In genomic region chr15:78872155-78872971, GRCh38 we compare ENCODE assay signal across 8 cellular contexts. TPM values are rescaled to one million over a fixed set of nuclear protein-coding genes. Genes with fewer than 3 reads are reported as not detected.
A peak's percentile ranks its signal among the peaks of the same experiment; 100 is the strongest.
DNase-seq lines count a peak whose midpoint lies in the region; ATAC-seq, FAIRE-seq and TF ChIP-seq lines count a peak whose summit lies in the region.

A gene with protein sequence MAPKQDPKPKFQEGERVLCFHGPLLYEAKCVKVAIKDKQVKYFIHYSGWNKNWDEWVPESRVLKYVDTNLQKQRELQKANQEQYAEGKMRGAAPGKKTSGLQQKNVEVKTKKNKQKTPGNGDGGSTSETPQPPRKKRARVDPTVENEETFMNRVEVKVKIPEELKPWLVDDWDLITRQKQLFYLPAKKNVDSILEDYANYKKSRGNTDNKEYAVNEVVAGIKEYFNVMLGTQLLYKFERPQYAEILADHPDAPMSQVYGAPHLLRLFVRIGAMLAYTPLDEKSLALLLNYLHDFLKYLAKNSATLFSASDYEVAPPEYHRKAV (plus strand): TSS chr15:78872890. CDS start chr15:78873018, 128 bp downstream.

- H3K36me3 ChIP-seq in GM23338 (ENCODE audit: insufficient read depth), result no peaks in the 10 kb centered on the region
- H3K36me3 ChIP-seq in muscle layer of colon (ENCODE audit: insufficient read depth, low read length), result no peaks in the 10 kb centered on the region

- DNase-seq in DMS153 (lab: John Stamatoyannopoulos, UW) (peak; percentile 74), GM23338 (ENCODE audit: low spot score) (peak; percentile 96), Kasumi-1 (lab: John Stamatoyannopoulos, UW) (peak; percentile 86 to 87), RCC 7860 (ENCODE audit: low spot score) (peak; percentile 88)
- peak; percentile 96 to 97 for DNase-seq in activated T-cell treated with anti-CD3 and anti-CD28 coated beads, Interleukin-2, amount 50 U/mL, for 72 hours
- peak; percentile 95 for DNase-seq in stimulated activated CD8-positive, alpha-beta memory T cell treated with anti-CD3 and anti-CD28 coated beads, Interleukin-4, amount 100 ng/mL, for 48 hours

- H3K4me3 Mint-ChIP-seq in GM23338, result peak within 1 kb of the TSS; percentile 96
- H3K4me3 Mint-ChIP-seq in activated T-cell treated with anti-CD3 and anti-CD28 coated beads, Interleukin-2, amount 50 U/mL, for 72 hours, result peak within 1 kb of the TSS; percentile 89 to 91

- peak within 1 kb of the TSS; percentile 93 for H3K27ac ChIP-seq in GM23338 (ENCODE audit: low read depth)
- H3K27ac ChIP-seq in muscle layer of colon (ENCODE audit: low read depth, low read length), result peak within 1 kb of the TSS; percentile 94

- H3K4me2 ChIP-seq in GM23338, result peak within 1 kb of the TSS; percentile 82

- peaks cover 34% of the 10 kb centered on the region for H3K4me1 Mint-ChIP-seq in GM23338
- H3K4me1 Mint-ChIP-seq in activated T-cell treated with anti-CD3 and anti-CD28 coated beads, Interleukin-2, amount 50 U/mL, for 72 hours (ENCODE audit: low read depth), result peaks cover 45% of the 10 kb centered on the region

- peaks cover 29% of the 10 kb centered on the region for H4K20me1 ChIP-seq in GM23338 (replicated peaks; ENCODE audit: insufficient read depth)

- peak within 1 kb of the TSS; percentile 96 for H3K9ac ChIP-seq in muscle layer of colon (ENCODE audit: low read length)

- ATAC-seq in GM23338 (peak; percentile 92), esophagus mucosa (peak; percentile 97)
- peak; percentile 88 to 89 for ATAC-seq in activated T-cell treated with anti-CD3 and anti-CD28 coated beads, Interleukin-2, amount 50 U/mL, for 72 hours (replicated peaks in 1 of 2)

- no peaks in the 10 kb centered on the region for H3K9me3 Mint-ChIP-seq in GM23338
- no peaks in the 10 kb centered on the region for H3K9me3 Mint-ChIP-seq in activated T-cell treated with anti-CD3 and anti-CD28 coated beads, Interleukin-2, amount 50 U/mL, for 72 hours

- peak within 1 kb of the TSS; percentile 100 for H3K27ac Mint-ChIP-seq in GM23338
- peak within 1 kb of the TSS; percentile 96 for H3K27ac Mint-ChIP-seq in activated T-cell treated with anti-CD3 and anti-CD28 coated beads, Interleukin-2, amount 50 U/mL, for 72 hours

- H3F3A ChIP-seq in GM23338 (replicated peaks; ENCODE audit: low read depth), result peaks cover 3% of the 10 kb centered on the region; the same call in 1 of the 2 replicates

- H2AFZ ChIP-seq in GM23338, result 0 out of 2 replicates have a peak within 1 kb of the TSS, but pooled peaks have one; percentile 0

- H3K4me3 ChIP-seq in GM23338 (peak within 1 kb of the TSS; percentile 68), muscle layer of colon (ENCODE audit: low read depth in 1 of 2, low read length in 2 of 2) (peak within 1 kb of the TSS; percentile 66 to 91)

- peaks cover 44% of the 10 kb centered on the region for H3K79me2 ChIP-seq in GM23338 (replicated peaks; ENCODE audit: insufficient read depth)

- no peaks in the 10 kb centered on the region for H3K27me3 ChIP-seq in GM23338 (ENCODE audit: insufficient read depth)
- H3K27me3 ChIP-seq in muscle layer of colon (ENCODE audit: control insufficient read depth in 1 of 2, insufficient read depth in 2 of 2, low read length in 2 of 2), result no peaks in the 10 kb centered on the region

- no peak for FAIRE-seq in RCC 7860 (lab: Jason Lieb, UNC)

- H3K4me1 ChIP-seq in GM23338 (ENCODE audit: insufficient read depth), result peaks cover 30% of the 10 kb centered on the region
- H3K4me1 ChIP-seq in muscle layer of colon (ENCODE audit: insufficient read depth, low read length), result peaks cover 26% of the 10 kb centered on the region

- TF ChIP-seq CTCF in GM23338 (conservative IDR thresholded peaks at IDR 0.05; ENCODE audit: low read depth in 2 of 2), result no peak

- H3K9me3 ChIP-seq in muscle layer of colon (ENCODE audit: low read length), result no peaks in the 10 kb centered on the region

- no peaks in the 10 kb centered on the region for H3K9me2 ChIP-seq in GM23338 (ENCODE audit: insufficient read depth)

- peaks cover 22% of the 10 kb centered on the region for H3K27me3 Mint-ChIP-seq in GM23338 (ENCODE audit: insufficient read depth, low read depth, poor library complexity)
- H3K27me3 Mint-ChIP-seq in activated T-cell treated with anti-CD3 and anti-CD28 coated beads, Interleukin-2, amount 50 U/mL, for 72 hours (ENCODE audit: low read depth), result no peaks in the 10 kb centered on the region

- H3K36me3 Mint-ChIP-seq in GM23338 (ENCODE audit: low read depth), result peaks cover 17% of the 10 kb centered on the region
- peaks cover 13 to 16% of the 10 kb centered on the region in 2 donors for H3K36me3 Mint-ChIP-seq in activated T-cell treated with anti-CD3 and anti-CD28 coated beads, Interleukin-2, amount 50 U/mL, for 72 hours (ENCODE audit: insufficient read depth in 2 of 2)

TF ChIP-seq in GM23338, 12 proteins besides CTCF, POLR2A, EP300 and RAD21 (continues in another document):
- TF ChIP-seq, protein P1, sequence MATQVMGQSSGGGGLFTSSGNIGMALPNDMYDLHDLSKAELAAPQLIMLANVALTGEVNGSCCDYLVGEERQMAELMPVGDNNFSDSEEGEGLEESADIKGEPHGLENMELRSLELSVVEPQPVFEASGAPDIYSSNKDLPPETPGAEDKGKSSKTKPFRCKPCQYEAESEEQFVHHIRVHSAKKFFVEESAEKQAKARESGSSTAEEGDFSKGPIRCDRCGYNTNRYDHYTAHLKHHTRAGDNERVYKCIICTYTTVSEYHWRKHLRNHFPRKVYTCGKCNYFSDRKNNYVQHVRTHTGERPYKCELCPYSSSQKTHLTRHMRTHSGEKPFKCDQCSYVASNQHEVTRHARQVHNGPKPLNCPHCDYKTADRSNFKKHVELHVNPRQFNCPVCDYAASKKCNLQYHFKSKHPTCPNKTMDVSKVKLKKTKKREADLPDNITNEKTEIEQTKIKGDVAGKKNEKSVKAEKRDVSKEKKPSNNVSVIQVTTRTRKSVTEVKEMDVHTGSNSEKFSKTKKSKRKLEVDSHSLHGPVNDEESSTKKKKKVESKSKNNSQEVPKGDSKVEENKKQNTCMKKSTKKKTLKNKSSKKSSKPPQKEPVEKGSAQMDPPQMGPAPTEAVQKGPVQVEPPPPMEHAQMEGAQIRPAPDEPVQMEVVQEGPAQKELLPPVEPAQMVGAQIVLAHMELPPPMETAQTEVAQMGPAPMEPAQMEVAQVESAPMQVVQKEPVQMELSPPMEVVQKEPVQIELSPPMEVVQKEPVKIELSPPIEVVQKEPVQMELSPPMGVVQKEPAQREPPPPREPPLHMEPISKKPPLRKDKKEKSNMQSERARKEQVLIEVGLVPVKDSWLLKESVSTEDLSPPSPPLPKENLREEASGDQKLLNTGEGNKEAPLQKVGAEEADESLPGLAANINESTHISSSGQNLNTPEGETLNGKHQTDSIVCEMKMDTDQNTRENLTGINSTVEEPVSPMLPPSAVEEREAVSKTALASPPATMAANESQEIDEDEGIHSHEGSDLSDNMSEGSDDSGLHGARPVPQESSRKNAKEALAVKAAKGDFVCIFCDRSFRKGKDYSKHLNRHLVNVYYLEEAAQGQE (IDR thresholded peaks at IDR 0.05; ENCODE audit: unreplicated experiment), result no peak
- TF ChIP-seq ZNF114 (CRISPR knock-in tag; IDR thresholded peaks at IDR 0.05) (no peak), EZH2phosphoT487 (IDR thresholded peaks at IDR 0.05; ENCODE audit: unreplicated experiment) (no peak), CREB1 (CRISPR knock-in tag; IDR thresholded peaks at IDR 0.05; ENCODE audit: low read depth) (peak; percentile 99)
- TF ChIP-seq, protein P2, sequence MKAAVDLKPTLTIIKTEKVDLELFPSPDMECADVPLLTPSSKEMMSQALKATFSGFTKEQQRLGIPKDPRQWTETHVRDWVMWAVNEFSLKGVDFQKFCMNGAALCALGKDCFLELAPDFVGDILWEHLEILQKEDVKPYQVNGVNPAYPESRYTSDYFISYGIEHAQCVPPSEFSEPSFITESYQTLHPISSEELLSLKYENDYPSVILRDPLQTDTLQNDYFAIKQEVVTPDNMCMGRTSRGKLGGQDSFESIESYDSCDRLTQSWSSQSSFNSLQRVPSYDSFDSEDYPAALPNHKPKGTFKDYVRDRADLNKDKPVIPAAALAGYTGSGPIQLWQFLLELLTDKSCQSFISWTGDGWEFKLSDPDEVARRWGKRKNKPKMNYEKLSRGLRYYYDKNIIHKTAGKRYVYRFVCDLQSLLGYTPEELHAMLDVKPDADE (IDR thresholded peaks at IDR 0.05), result peak; percentile 79; the same call in 1 of the 2 replicates

RNA-seq across cellular contexts. Expression of the gene that starts here (rescaled TPM):
- total RNA-seq in GM23338 (2014; rRNA removed; shearing (Covaris generic)), result 491 and 520 TPM in 2 replicates
- 571 and 611 TPM in 2 replicates for polyA plus RNA-seq in GM23338 (2016; fragmentation: Nextera tagmentation; extraction: Ambion mirVana)
- 100 to 1,000 TPM; 170 TPM for total RNA-seq in activated T-cell treated with anti-CD3 and anti-CD28 coated beads, Interleukin-2, amount 50 U/mL, for 72 hours
- 128 TPM for total RNA-seq in esophagus mucosa

Comparison
In these comparisons a context has a peak if more than half of its experiments do, and no peak if none do; other contexts are left out.
1. Peak in every context shown above with its lines: DNase-seq, ATAC-seq, H3K4me3 ChIP-seq and H3K27ac ChIP-seq.